ENCODE assay signal across 28 cellular contexts in genomic region chr17:63370696-63371095, GRCh38.
"Had no signal": no experiment of that assay in that cellular context is flagged by ENCODE, and none has a peak within 500 bp of the region (broad histone marks: within the 10 kb centered on the region; RNA-seq: fewer than 3 reads in every experiment).

No MANE protein-coding gene starts in this region.

- ATAC-seq: activated CD4-positive, alpha-beta T cell treated with anti-CD3 and anti-CD28 coated beads for 36 hours; activated naive CD4-positive, alpha-beta T cell treated with anti-CD3 and anti-CD28 coated beads, Interleukin-2, amount 50 U/mL, for 72 hours; activated T-cell treated with anti-CD3 and anti-CD28 coated beads, Interleukin-2, amount 50 U/mL, for 72 hours; effector memory CD8-positive, alpha-beta T cell; gastroesophageal sphincter; heart right ventricle had no signal

- H3K4me1 ChIP-seq: ascending aorta had no signal

- H3K27me3 ChIP-seq: ascending aorta, brain microvascular endothelial cell, esophagus muscularis mucosa, gastroesophageal sphincter, heart right ventricle had no signal

- H3K4me3 ChIP-seq: ascending aorta, esophagus muscularis mucosa, gastroesophageal sphincter, heart right ventricle had no signal

- H3K4me3 Mint-ChIP-seq: activated CD4-positive, alpha-beta memory T cell treated with anti-CD3 and anti-CD28 coated beads, Interleukin-2, amount 10 ng/mL, durations not matched to agents 7 days and 5 days; activated CD4-positive, alpha-beta T cell treated with anti-CD3 and anti-CD28 coated beads for 36 hours; activated CD4-positive, alpha-beta T cell treated with anti-CD3 and anti-CD28 coated beads, Interleukin-2, amount 10 ng/mL, durations not matched to agents 24 days and 14 days; activated naive CD4-positive, alpha-beta T cell treated with anti-CD3 and anti-CD28 coated beads, Interleukin-2, amount 10 ng/mL, durations not matched to agents 7 days and 5 days; activated naive CD8-positive, alpha-beta T cell treated with anti-CD3 and anti-CD28 coated beads, Interleukin-2, amount 10 ng/mL, durations not matched to agents 7 days and 5 days; activated T-cell treated with anti-CD3 and anti-CD28 coated beads, Interleukin-2, amount 50 U/mL, for 24 hours; activated T-cell treated with anti-CD3 and anti-CD28 coated beads, Interleukin-2, amount 50 U/mL, for 72 hours; effector memory CD8-positive, alpha-beta T cell had no signal

- H3K27ac Mint-ChIP-seq: activated CD4-positive, alpha-beta memory T cell treated with anti-CD3 and anti-CD28 coated beads, Interleukin-2, amount 10 ng/mL, durations not matched to agents 7 days and 5 days; activated CD4-positive, alpha-beta T cell treated with anti-CD3 and anti-CD28 coated beads for 36 hours; activated CD4-positive, alpha-beta T cell treated with anti-CD3 and anti-CD28 coated beads, Interleukin-2, amount 10 ng/mL, durations not matched to agents 24 days and 14 days; activated naive CD4-positive, alpha-beta T cell treated with anti-CD3 and anti-CD28 coated beads, Interleukin-2, amount 10 ng/mL, durations not matched to agents 7 days and 5 days; activated naive CD4-positive, alpha-beta T cell treated with anti-CD3 and anti-CD28 coated beads, Interleukin-2, amount 50 U/mL, for 72 hours; activated naive CD8-positive, alpha-beta T cell treated with anti-CD3 and anti-CD28 coated beads, Interleukin-2, amount 10 ng/mL, durations not matched to agents 7 days and 5 days; activated T-cell treated with anti-CD3 and anti-CD28 coated beads, Interleukin-2, amount 50 U/mL, for 24 hours; activated T-cell treated with anti-CD3 and anti-CD28 coated beads, Interleukin-2, amount 50 U/mL, for 72 hours; effector memory CD8-positive, alpha-beta T cell had no signal

- H3K36me3 Mint-ChIP-seq: activated naive CD4-positive, alpha-beta T cell treated with anti-CD3 and anti-CD28 coated beads, Interleukin-2, amount 10 ng/mL, durations not matched to agents 7 days and 5 days; activated naive CD4-positive, alpha-beta T cell treated with anti-CD3 and anti-CD28 coated beads, Interleukin-2, amount 50 U/mL, for 72 hours; activated naive CD8-positive, alpha-beta T cell treated with anti-CD3 and anti-CD28 coated beads, Interleukin-2, amount 10 ng/mL, durations not matched to agents 7 days and 5 days had no signal

- H3K27me3 Mint-ChIP-seq: activated CD4-positive, alpha-beta memory T cell treated with anti-CD3 and anti-CD28 coated beads, Interleukin-2, amount 10 ng/mL, durations not matched to agents 7 days and 5 days; activated CD4-positive, alpha-beta T cell treated with anti-CD3 and anti-CD28 coated beads for 36 hours; activated naive CD8-positive, alpha-beta T cell treated with anti-CD3 and anti-CD28 coated beads, Interleukin-2, amount 10 ng/mL, durations not matched to agents 7 days and 5 days; activated T-cell treated with anti-CD3 and anti-CD28 coated beads, Interleukin-2, amount 50 U/mL, for 24 hours; effector memory CD8-positive, alpha-beta T cell had no signal

- DNase-seq: activated CD4-positive, alpha-beta memory T cell treated with anti-CD3 and anti-CD28 coated beads, Interleukin-2, amount 10 ng/mL, durations not matched to agents 7 days and 5 days; activated CD4-positive, alpha-beta T cell treated with anti-CD3 and anti-CD28 coated beads for 36 hours; activated CD4-positive, alpha-beta T cell treated with anti-CD3 and anti-CD28 coated beads, Interleukin-2, amount 10 ng/mL, durations not matched to agents 24 days and 14 days; activated CD4-positive, alpha-beta T cell treated with anti-CD3 and anti-CD28 coated beads, Interleukin-2, amount 50 U/mL, for 4 hours; activated CD4-positive, CD25-positive, alpha-beta regulatory T cell; activated CD4-positive, CD25-positive, alpha-beta regulatory T cell treated with anti-CD3 and anti-CD28 coated beads, Interleukin-2, amount 50 U/mL, for 72 hours; activated CD8-positive, alpha-beta memory T cell treated with anti-CD3 and anti-CD28 coated beads, Interleukin-2, amount 50 U/mL, for 48 hours; activated gamma-delta T cell; activated naive CD4-positive, alpha-beta T cell; activated naive CD4-positive, alpha-beta T cell treated with anti-CD3 and anti-CD28 coated beads, Interleukin-2, amount 10 ng/mL, durations not matched to agents 7 days and 5 days; activated naive CD8-positive, alpha-beta T cell treated with anti-CD3 and anti-CD28 coated beads, Interleukin-2, amount 10 ng/mL, durations not matched to agents 7 days and 5 days; activated T-cell treated with anti-CD3 and anti-CD28 coated beads for 4 hours; activated T-cell treated with anti-CD3 and anti-CD28 coated beads, Interleukin-2, amount 50 U/mL, for 24 hours; activated T-cell treated with anti-CD3 and anti-CD28 coated beads, Interleukin-2, amount 50 U/mL, for 72 hours; brain microvascular endothelial cell; cortex of kidney; dermis blood vessel endothelial cell; effector CD4-positive, alpha-beta T cell; effector memory CD8-positive, alpha-beta T cell; erythroblast; foreskin melanocyte; heart right ventricle; T-helper 1 cell; T-helper 2 cell had no signal

- H3K4me1 Mint-ChIP-seq: activated CD4-positive, alpha-beta memory T cell treated with anti-CD3 and anti-CD28 coated beads, Interleukin-2, amount 10 ng/mL, durations not matched to agents 7 days and 5 days; activated CD4-positive, alpha-beta T cell treated with anti-CD3 and anti-CD28 coated beads for 36 hours; activated CD4-positive, alpha-beta T cell treated with anti-CD3 and anti-CD28 coated beads, Interleukin-2, amount 10 ng/mL, durations not matched to agents 24 days and 14 days; activated naive CD4-positive, alpha-beta T cell treated with anti-CD3 and anti-CD28 coated beads, Interleukin-2, amount 10 ng/mL, durations not matched to agents 7 days and 5 days; activated naive CD8-positive, alpha-beta T cell treated with anti-CD3 and anti-CD28 coated beads, Interleukin-2, amount 10 ng/mL, durations not matched to agents 7 days and 5 days had no signal

- H3K36me3 ChIP-seq: ascending aorta, brain microvascular endothelial cell, esophagus muscularis mucosa, gastroesophageal sphincter, heart right ventricle had no signal

- H3K9me3 ChIP-seq: ascending aorta, esophagus muscularis mucosa, gastroesophageal sphincter, heart right ventricle had no signal

- H3K27ac ChIP-seq: ascending aorta, brain microvascular endothelial cell, esophagus muscularis mucosa, gastroesophageal sphincter, heart right ventricle had no signal
